Comparison of ENCODE assay signal across 7 cellular contexts in the genomic region with DNA sequence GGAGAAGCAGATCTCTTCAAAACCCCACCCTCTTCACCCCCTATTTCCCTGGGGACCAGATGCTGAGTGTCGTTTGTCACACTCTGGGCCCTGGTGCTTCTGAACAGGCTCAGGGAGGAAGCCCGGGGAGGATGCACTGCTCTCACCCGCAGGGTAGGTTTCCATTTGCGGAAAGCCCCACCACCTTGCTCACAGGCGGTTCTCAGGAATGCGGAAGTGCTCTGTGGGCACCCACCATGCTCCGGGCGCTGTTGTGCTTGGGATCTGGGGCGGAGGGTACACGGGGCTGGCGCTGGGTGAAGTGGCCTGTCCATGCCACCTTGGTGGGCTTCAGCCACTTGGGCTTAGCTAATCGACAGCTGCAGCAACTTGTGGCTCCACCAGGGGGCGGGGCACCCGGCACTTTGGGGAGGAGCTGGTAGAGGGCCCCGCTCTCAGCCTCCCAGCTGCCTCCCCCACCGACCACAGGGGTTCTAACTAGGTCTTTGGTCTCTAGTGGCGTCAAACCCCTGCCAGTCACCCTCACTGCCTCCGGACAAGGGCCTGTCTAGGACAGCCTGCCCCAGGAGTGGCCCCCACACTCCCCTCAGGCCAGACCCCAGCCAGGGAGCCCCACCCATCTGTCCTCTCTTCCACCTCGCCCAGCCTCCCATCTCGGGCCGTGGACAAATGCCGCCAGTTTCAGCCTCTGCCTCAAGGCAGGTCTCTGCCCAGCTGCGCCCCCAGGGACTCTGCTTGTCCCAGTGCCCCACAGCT. TPM values are rescaled to one million over a fixed set of nuclear protein-coding genes. Genes with fewer than 3 reads are reported as not detected.
DNase-seq lines count a peak whose midpoint lies in the region; TF ChIP-seq lines count a peak whose summit lies in the region.

No MANE protein-coding gene starts in this region.

- DNase-seq in HFF-Myc (ENCODE audit: extremely low read depth, low read depth) = no peak
- peak; percentile 97 for DNase-seq in NB4 (ENCODE audit: low read depth)
- peak; percentile 87 for DNase-seq in activated CD4-positive, alpha-beta T cell treated with anti-CD3 and anti-CD28 coated beads for 48 hours
- DNase-seq in dorsolateral prefrontal cortex = peak in 3 of 10 donors; percentile 19 to 56 (median 41)
- DNase-seq in stimulated activated CD8-positive, alpha-beta memory T cell treated with anti-CD3 and anti-CD28 coated beads, Interleukin-7, amount 100 ng/mL, for 1 hour (ENCODE audit: low read depth in 2 of 2) = peak; percentile 69 to 77

- TF ChIP-seq POLR2A in GM15510 (IDR thresholded peaks at IDR 0.05; ENCODE audit: borderline replicate concordance, extremely low read depth, insufficient read length) (peak; percentile 69), NB4 (IDR thresholded peaks at IDR 0.05; ENCODE audit: extremely low read depth, insufficient read length) (peak; percentile 51)

- peaks cover 0 to 4% (median 0%) of the 10 kb centered on the region in 45 donors for H3K27me3 ChIP-seq in dorsolateral prefrontal cortex
- H3K27me3 ChIP-seq in mucosa of rectum (ENCODE audit: control insufficient read depth in 2 of 2, insufficient read depth in 2 of 2, low read length in 2 of 2) = peaks cover 0 to 7% of the 10 kb centered on the region in 2 donors

- peak overlapping the region; percentile 68 to 79 for H3K9ac ChIP-seq in mucosa of rectum (ENCODE audit: low read depth in 1 of 2, low read length in 2 of 2)

- H3K27ac ChIP-seq in dorsolateral prefrontal cortex = peak overlapping the region in 22 of 59 donors; percentile 0 to 72 (median 44)
- H3K27ac ChIP-seq in mucosa of rectum (ENCODE audit: low read depth in 2 of 2, low read length in 2 of 2) = peak overlapping the region; percentile 68 to 87

- H3K4me3 ChIP-seq in HFF-Myc (replicated peaks; ENCODE audit: low read depth, low read length) (no peak overlapping the region), NB4 (ENCODE audit: low read depth, low read length) (peak overlapping the region; percentile 23), dorsolateral prefrontal cortex (peak overlapping the region in 32 of 59 donors; percentile 1 to 47 (median 27)), mucosa of rectum (ENCODE audit: low read length in 2 of 2) (peak overlapping the region; percentile 55 to 75)

- intact Hi-C loops in dorsolateral prefrontal cortex (cut with DNase I) = no loop called here

- peaks cover 25 to 31% of the 10 kb centered on the region in 2 donors for H3K36me3 ChIP-seq in mucosa of rectum (ENCODE audit: control insufficient read depth in 2 of 2, insufficient read depth in 2 of 2, low read length in 2 of 2)

- peaks cover 9 to 13% of the 10 kb centered on the region in 2 donors for H3K4me1 ChIP-seq in mucosa of rectum (ENCODE audit: control insufficient read depth in 2 of 2, insufficient read depth in 2 of 2, low read length in 2 of 2)

- H3K9me3 ChIP-seq in mucosa of rectum (ENCODE audit: control insufficient read depth in 2 of 2, low read length in 2 of 2) = no peaks in the 10 kb centered on the region

- peak; percentile 74 for TF ChIP-seq CTCF in HFF-Myc (IDR thresholded peaks at IDR 0.05; ENCODE audit: low read depth, low read length, missing control alignments)
- peak; percentile 63 for TF ChIP-seq CTCF in NB4 (IDR thresholded peaks at IDR 0.05; ENCODE audit: low read depth, low read length)
- peak; percentile 23 to 72 (median 60) for TF ChIP-seq CTCF in dorsolateral prefrontal cortex (IDR thresholded peaks at IDR 0.05 in 54 of 56, conservative IDR thresholded peaks at IDR 0.05 in 2 of 56; ENCODE audit: low read depth in 1 of 56, partially characterized antibody in 56 of 56)

RNA-seq across cellular contexts. Expression of a gene that starts 7.4 kb away (rescaled TPM):
- 100 to 1,000 TPM; 176 to 398 (median 251) TPM for total RNA-seq in dorsolateral prefrontal cortex

RNA-seq across cellular contexts. Expression of a gene that starts 15.6 kb away (rescaled TPM):
- total RNA-seq in dorsolateral prefrontal cortex = 10 to 100 TPM in 3 of 120 experiments, 1 to 10 TPM in 117; 2.2 to 12.6 (median 6.1) TPM

RNA-seq across cellular contexts. Expression of a gene that starts 25.4 kb away (rescaled TPM):
- under 1 TPM in 1 of 120 experiments, not detected in 119; 0.60 TPM for total RNA-seq in dorsolateral prefrontal cortex

RNA-seq across cellular contexts. Expression of a gene that starts 30.5 kb away (rescaled TPM):
- total RNA-seq in dorsolateral prefrontal cortex = 100 to 1,000 TPM; 145 to 281 (median 207) TPM

RNA-seq across cellular contexts. Expression of a gene that starts 36.4 kb away (rescaled TPM):
- 1 to 10 TPM in 75 of 120 experiments, under 1 TPM in 24, not detected in 21; 0.37 to 8.7 (median 1.9) TPM for total RNA-seq in dorsolateral prefrontal cortex
